1 cellular context compared by ENCODE assay signal in the genomic region with DNA sequence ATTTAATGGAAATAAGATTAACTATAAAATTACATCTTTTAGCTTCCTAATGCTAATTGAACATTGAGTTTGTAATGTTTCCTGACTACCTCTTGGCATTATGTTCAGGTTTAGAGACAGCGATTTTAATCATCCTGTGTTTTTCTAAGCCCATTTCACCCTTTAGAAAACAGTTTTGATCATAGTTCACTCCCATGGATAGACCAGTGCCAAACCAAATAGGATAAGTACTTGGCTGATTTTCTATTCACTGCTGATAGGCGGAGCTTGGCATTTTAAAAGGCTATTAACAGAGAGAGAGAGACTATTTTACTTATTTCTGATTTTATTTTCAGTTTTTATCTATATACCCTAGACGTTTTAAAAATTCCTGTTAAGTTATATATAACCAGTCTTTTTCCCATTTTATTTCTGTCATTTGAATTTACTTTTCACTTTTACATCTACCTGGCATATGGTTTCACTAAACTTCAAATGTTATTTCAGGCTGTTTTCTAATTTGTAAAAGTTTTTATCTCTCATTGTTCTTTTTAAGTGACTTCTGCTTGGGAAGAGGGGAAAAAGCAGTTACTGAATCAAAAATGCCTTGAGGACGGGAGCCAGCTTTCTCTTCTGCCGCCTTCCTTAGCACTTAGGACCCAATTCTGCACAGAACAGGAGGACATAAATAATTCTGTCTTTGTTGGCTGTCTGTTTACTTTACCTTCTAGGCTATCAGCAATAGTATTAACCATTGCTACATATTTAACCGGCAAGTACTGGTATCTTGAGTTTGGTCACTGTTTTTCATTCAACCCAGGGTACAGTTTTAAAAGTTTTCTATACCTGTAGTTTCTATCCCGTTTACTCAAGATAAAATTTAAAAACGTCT.
TF ChIP-seq lines count a peak whose summit lies in the region.

No MANE protein-coding gene starts in this region.

TF ChIP-seq in endothelial cell of umbilical vein, 7 proteins besides CTCF, POLR2A, EP300 and RAD21:
- TF ChIP-seq, protein P1, sequence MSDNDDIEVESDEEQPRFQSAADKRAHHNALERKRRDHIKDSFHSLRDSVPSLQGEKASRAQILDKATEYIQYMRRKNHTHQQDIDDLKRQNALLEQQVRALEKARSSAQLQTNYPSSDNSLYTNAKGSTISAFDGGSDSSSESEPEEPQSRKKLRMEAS (IDR thresholded peaks at IDR 0.05; ENCODE audit: insufficient read depth, insufficient read length), result no peak
- no peak for TF ChIP-seq EZH2 (IDR thresholded peaks at IDR 0.05; ENCODE audit: borderline replicate concordance, low read depth, low read length, severe bottlenecking)
- TF ChIP-seq POLR2AphosphoS5 (IDR thresholded peaks at IDR 0.05; ENCODE audit: insufficient read depth, low read depth, low read length), result no peak
- TF ChIP-seq FOS (IDR thresholded peaks at IDR 0.05; ENCODE audit: borderline replicate concordance, insufficient read depth, low read length), result no peak
- no peak for TF ChIP-seq JUN (IDR thresholded peaks at IDR 0.05; ENCODE audit: borderline replicate concordance, insufficient read depth, insufficient read length, low read depth)
- no peak for TF ChIP-seq MYC (IDR thresholded peaks at IDR 0.05; ENCODE audit: low read depth, low read length)
- TF ChIP-seq GATA2 (IDR thresholded peaks at IDR 0.05; ENCODE audit: insufficient read depth, insufficient read length, low read depth, low read length), result no peak
TF ChIP-seq in endothelial cell of umbilical vein: peak in this region for 0.
